In the genomic region with DNA sequence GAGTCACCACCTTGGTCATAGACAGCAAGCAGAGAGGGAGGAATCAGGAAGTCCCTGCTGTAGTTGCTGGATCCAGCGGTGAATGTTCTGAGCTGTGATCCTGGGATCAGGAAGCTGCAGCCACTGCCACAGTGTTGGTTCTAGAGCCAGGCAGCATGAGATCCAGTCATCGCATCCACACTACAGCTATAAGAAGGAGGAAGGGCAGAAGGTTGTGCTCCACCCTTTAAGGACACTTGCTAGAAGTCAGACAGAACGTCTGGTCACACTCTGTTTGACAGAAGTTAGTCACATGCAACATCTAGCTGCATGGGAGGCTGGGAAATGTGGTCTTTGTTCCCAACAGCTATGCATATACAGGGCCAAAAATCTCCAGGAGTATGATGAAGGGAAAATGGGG, we compare ENCODE assay signal across 26 cellular contexts.
DNase-seq lines count a peak whose midpoint lies in the region; ATAC-seq and TF ChIP-seq lines count a peak whose summit lies in the region.
"Had no signal": no experiment of that assay in that cellular context is flagged by ENCODE, and none has a peak within 500 bp of the region (broad histone marks: within the 10 kb centered on the region; RNA-seq: fewer than 3 reads in every experiment).

No MANE protein-coding gene starts in this region.

- no peak for DNase-seq in natural killer cell
- DNase-seq in natural killer cell treated with Interleukin-12 subunit alpha and Interleukin-12 subunit beta and Interleukin-15 and Interleukin-18, amount 100 ng/mL, for 72 hours (ENCODE audit: low spot score) = no peak
- DNase-seq in activated B cell treated with CpG ODN at 0.5 μM for 24 hours = no peak
- DNase-seq in memory B cell (ENCODE audit: low spot score in 2 of 2) = no peak
- DNase-seq in ureter (ENCODE audit: low spot score) = peak; percentile 12
- no peak for DNase-seq in MG63
- DNase-seq in occipital lobe (lab: John Stamatoyannopoulos, UW) = no peak
- DNase-seq: ACHN; activated CD4-positive, alpha-beta T cell treated with anti-CD3 and anti-CD28 coated beads, Interleukin-2, amount 50 U/mL, for 48 hours; activated CD8-positive, alpha-beta memory T cell treated with anti-CD3 and anti-CD28 coated beads, Interleukin-2, amount 50 U/mL, for 48 hours; activated gamma-delta T cell; brain microvascular endothelial cell; C1 segment of cervical spinal cord; effector CD8-positive, alpha-beta T cell; EL; NCI-H2107; NCI-H446 treated with DMSO at 0.1 percent for 48 hours; nucleus accumbens; small intestine; T1000; testis had no signal

- no peak overlapping the region for H3K4me3 Mint-ChIP-seq in natural killer cell
- H3K4me3 Mint-ChIP-seq in natural killer cell treated with Interleukin-12 subunit alpha and Interleukin-12 subunit beta and Interleukin-15 and Interleukin-18, amount 100 ng/mL, for 72 hours = no peak overlapping the region
- no peak overlapping the region for H3K4me3 Mint-ChIP-seq in activated B cell treated with CpG ODN at 0.5 μM for 24 hours
- no peak overlapping the region for H3K4me3 Mint-ChIP-seq in memory B cell
- H3K4me3 Mint-ChIP-seq: stimulated activated effector memory CD8-positive, alpha-beta T cell treated with anti-CD3 and anti-CD28 coated beads, Interleukin-12 subunit alpha, Interleukin-12 subunit beta, amount 100 ng/mL, for 72 hours had no signal

- no peak overlapping the region for H3K4me3 ChIP-seq in MG63
- H3K4me3 ChIP-seq: gastroesophageal sphincter, HAP-1, lung, testis had no signal

- intact Hi-C loops in natural killer cell (cut with micrococcal nuclease) (loop anchor here (5.0 kb wide), 1 partner anchor 265 kb away; a partner anchor contains a TSS), activated B cell treated with CpG ODN at 0.5 μM for 24 hours (cut with micrococcal nuclease) (loop anchor here (2.0 to 5.0 kb wide), 3 partner anchors 360 to 703 kb away; a partner anchor contains a TSS)

- H3K36me3 ChIP-seq in MG63 = peaks cover 45% of the 10 kb centered on the region
- H3K36me3 ChIP-seq: gastroesophageal sphincter, HAP-1 had no signal

- H3K27ac Mint-ChIP-seq in natural killer cell (peak overlapping the region; percentile 31 to 53), activated B cell treated with CpG ODN at 0.5 μM for 24 hours (peak overlapping the region; percentile 70), memory B cell (peak overlapping the region; percentile 36)
- H3K27ac Mint-ChIP-seq in natural killer cell treated with Interleukin-12 subunit alpha and Interleukin-12 subunit beta and Interleukin-15 and Interleukin-18, amount 100 ng/mL, for 72 hours = no peak overlapping the region
- H3K27ac Mint-ChIP-seq: stimulated activated effector memory CD8-positive, alpha-beta T cell treated with anti-CD3 and anti-CD28 coated beads, Interleukin-12 subunit alpha, Interleukin-12 subunit beta, amount 100 ng/mL, for 72 hours had no signal

- H3K27me3 Mint-ChIP-seq in natural killer cell (ENCODE audit: low read depth in 2 of 2) (no peaks in the 10 kb centered on the region), activated B cell treated with CpG ODN at 0.5 μM for 24 hours (no peaks in the 10 kb centered on the region), memory B cell (no peaks in the 10 kb centered on the region)
- H3K27me3 Mint-ChIP-seq in natural killer cell treated with Interleukin-12 subunit alpha and Interleukin-12 subunit beta and Interleukin-15 and Interleukin-18, amount 100 ng/mL, for 72 hours = no peaks in the 10 kb centered on the region

- peaks cover 34% of the 10 kb centered on the region in 2 donors for H3K4me1 Mint-ChIP-seq in natural killer cell
- H3K4me1 Mint-ChIP-seq in natural killer cell treated with Interleukin-12 subunit alpha and Interleukin-12 subunit beta and Interleukin-15 and Interleukin-18, amount 100 ng/mL, for 72 hours (ENCODE audit: low read depth in 2 of 2) = peaks cover 29 to 34% of the 10 kb centered on the region in 2 donors
- H3K4me1 Mint-ChIP-seq in activated B cell treated with CpG ODN at 0.5 μM for 24 hours = peaks cover 50% of the 10 kb centered on the region
- H3K4me1 Mint-ChIP-seq in memory B cell = peaks cover 29% of the 10 kb centered on the region

- no peak for ATAC-seq in natural killer cell
- no peak for ATAC-seq in natural killer cell treated with Interleukin-12 subunit alpha and Interleukin-12 subunit beta and Interleukin-15 and Interleukin-18, amount 100 ng/mL, for 72 hours
- ATAC-seq in activated B cell treated with CpG ODN at 0.5 μM for 24 hours (ENCODE audit: low read depth) = no peak
- no peak for ATAC-seq in memory B cell (ENCODE audit: low read depth)
- no peak for ATAC-seq in HG03159 (IDR thresholded peaks at IDR 0.05; ENCODE audit: unreplicated experiment)
- ATAC-seq: gastroesophageal sphincter; stimulated activated effector memory CD8-positive, alpha-beta T cell treated with anti-CD3 and anti-CD28 coated beads, Interleukin-12 subunit alpha, Interleukin-12 subunit beta, amount 100 ng/mL, for 72 hours had no signal

- TF ChIP-seq CTCF in natural killer cell (IDR thresholded peaks at IDR 0.05) (no peak), activated B cell treated with CpG ODN at 0.5 μM for 24 hours (IDR thresholded peaks at IDR 0.05) (no peak)

- H3K27me3 ChIP-seq in MG63 = no peaks in the 10 kb centered on the region
- H3K27me3 ChIP-seq: brain microvascular endothelial cell, gastroesophageal sphincter, testis had no signal

- POLR2A ChIA-PET in activated B cell treated with CpG ODN at 0.5 μM for 24 hours (lab: Charles Lee) = interaction anchor here (0.5 to 5.8 kb wide), 5 partner anchors 177 to 279 kb away, joined by 3 to 55 read pairs (median 3); no protein-coding TSS in a partner anchor

- H3K9me3 ChIP-seq in MG63 = peaks cover 19% of the 10 kb centered on the region
- H3K9me3 ChIP-seq: HAP-1, testis had no signal

- H3K36me3 Mint-ChIP-seq in natural killer cell = peaks cover 18% of the 10 kb centered on the region
- peaks cover 18% of the 10 kb centered on the region for H3K36me3 Mint-ChIP-seq in natural killer cell treated with Interleukin-12 subunit alpha and Interleukin-12 subunit beta and Interleukin-15 and Interleukin-18, amount 100 ng/mL, for 72 hours
- H3K36me3 Mint-ChIP-seq in activated B cell treated with CpG ODN at 0.5 μM for 24 hours (ENCODE audit: low read depth) = peaks cover 30% of the 10 kb centered on the region
- peaks cover 21% of the 10 kb centered on the region for H3K36me3 Mint-ChIP-seq in memory B cell

- peaks cover 7 to 10% of the 10 kb centered on the region in 2 donors for H3K9me3 Mint-ChIP-seq in natural killer cell
- peaks cover 14% of the 10 kb centered on the region for H3K9me3 Mint-ChIP-seq in natural killer cell treated with Interleukin-12 subunit alpha and Interleukin-12 subunit beta and Interleukin-15 and Interleukin-18, amount 100 ng/mL, for 72 hours
- peaks cover 17% of the 10 kb centered on the region for H3K9me3 Mint-ChIP-seq in activated B cell treated with CpG ODN at 0.5 μM for 24 hours
- H3K9me3 Mint-ChIP-seq in memory B cell = peaks cover 8% of the 10 kb centered on the region

- CTCF ChIA-PET in activated B cell treated with CpG ODN at 0.5 μM for 24 hours (lab: Charles Lee) = interaction anchor here (0.7 to 8.6 kb wide), 2 partner anchors 8 to 177 kb away, joined by 3 to 159 read pairs; no protein-coding TSS in a partner anchor

Comparison
In these comparisons a context has a peak if more than half of its experiments do, and no peak if none do; other contexts are left out.
1. H3K27ac Mint-ChIP-seq: peak in natural killer cell (2 of 2), activated B cell treated with CpG ODN at 0.5 μM for 24 hours (single experiment) and memory B cell (single experiment); none in natural killer cell treated with Interleukin-12 subunit alpha and Interleukin-12 subunit beta and Interleukin-15 and Interleukin-18, amount 100 ng/mL, for 72 hours (0 of 2).